25 cellular contexts compared by ENCODE assay signal in genomic region chr16:82636958-82637357, GRCh38. TPM values are rescaled to one million over a fixed set of nuclear protein-coding genes. Genes with fewer than 3 reads are reported as not detected.
"Had no signal": no experiment of that assay in that cellular context is flagged by ENCODE, and none has a peak within 500 bp of the region (broad histone marks: within the 10 kb centered on the region; RNA-seq: fewer than 3 reads in every experiment).

No MANE protein-coding gene starts in this region.

- ATAC-seq: left cardiac atrium; left lung; lower lobe of right lung; naive thymus-derived CD4-positive, alpha-beta T cell; natural killer cell treated with Interleukin-12 subunit alpha and Interleukin-12 subunit beta and Interleukin-15 and Interleukin-18, amount 100 ng/mL, for 72 hours; stimulated activated naive B cell treated with anti-CD40 and anti-IgM and Interleukin-4, amounts not matched to agents 10 μg/mL and 1 μg/mL and 100 μg/mL, for 72 hours; stimulated activated naive CD8-positive, alpha-beta T cell treated with anti-CD3 and anti-CD28 coated beads, Interleukin-15, Interleukin-2, amounts not matched to agents 100 U/mL and 50 U/mL, for 24 hours had no signal

- H3K9me3 Mint-ChIP-seq: natural killer cell treated with Interleukin-12 subunit alpha and Interleukin-12 subunit beta and Interleukin-15 and Interleukin-18, amount 100 ng/mL, for 72 hours; stimulated activated naive B cell treated with anti-CD40 and anti-IgM and Interleukin-4, amounts not matched to agents 10 μg/mL and 1 μg/mL and 100 μg/mL, for 72 hours had no signal

- H3K27me3 Mint-ChIP-seq: progenitor cell of endocrine pancreas had no signal

- H3K79me2 ChIP-seq: hepatocyte had no signal

- H3K4me3 ChIP-seq: hepatocyte, left lung, lower lobe of right lung, ovary, right atrium auricular region, right lobe of liver, stomach, testis, thyroid gland, uterus had no signal

- H2AFZ ChIP-seq: hepatocyte had no signal

- H3K36me3 Mint-ChIP-seq: naive thymus-derived CD4-positive, alpha-beta T cell; natural killer cell treated with Interleukin-12 subunit alpha and Interleukin-12 subunit beta and Interleukin-15 and Interleukin-18, amount 100 ng/mL, for 72 hours; stimulated activated naive B cell treated with anti-CD40 and anti-IgM and Interleukin-4, amounts not matched to agents 10 μg/mL and 1 μg/mL and 100 μg/mL, for 72 hours had no signal

- H3K4me2 ChIP-seq: hepatocyte had no signal

- H3K36me3 ChIP-seq: left lung, lower lobe of right lung, ovary, right atrium auricular region, right lobe of liver, stomach, thyroid gland, uterus had no signal

- H3K9me3 ChIP-seq: left lung, lower lobe of right lung, ovary, right atrium auricular region, right lobe of liver, stomach, testis, thyroid gland, uterus had no signal

- H3K4me3 Mint-ChIP-seq: naive thymus-derived CD4-positive, alpha-beta T cell; natural killer cell treated with Interleukin-12 subunit alpha and Interleukin-12 subunit beta and Interleukin-15 and Interleukin-18, amount 100 ng/mL, for 72 hours; stimulated activated naive B cell treated with anti-CD40 and anti-IgM and Interleukin-4, amounts not matched to agents 10 μg/mL and 1 μg/mL and 100 μg/mL, for 72 hours had no signal

- DNase-seq: islet precursor cell; kidney glomerular epithelial cell; left cardiac atrium; left lung; lower lobe of right lung; mammary epithelial cell; mesenchymal stem cell; naive thymus-derived CD4-positive, alpha-beta T cell; ovary; right lobe of liver; stimulated activated CD4-positive, alpha-beta T cell treated with anti-CD3 and anti-CD28 coated beads, Interleukin-12 subunit alpha, Interleukin-12 subunit beta, amount 100 ng/mL, for 4 hours; stimulated activated CD4-positive, alpha-beta T cell treated with anti-CD3 and anti-CD28 coated beads, Interleukin-15, amount 100 ng/mL, for 24 hours; stimulated activated CD4-positive, alpha-beta T cell treated with anti-CD3 and anti-CD28 coated beads, Interleukin-2, amount 100 ng/mL, for 24 hours; stimulated activated CD4-positive, alpha-beta T cell treated with anti-CD3 and anti-CD28 coated beads, Interleukin-4, amount 100 ng/mL, for 1 hour; stimulated activated naive B cell treated with anti-CD40 and anti-IgM and Interleukin-4, amounts not matched to agents 10 μg/mL and 1 μg/mL and 100 μg/mL, for 72 hours; stimulated activated naive CD8-positive, alpha-beta T cell treated with anti-CD3 and anti-CD28 coated beads, Interleukin-15, Interleukin-2, amounts not matched to agents 100 U/mL and 50 U/mL, for 24 hours; stomach; testis; thyroid gland; trophoblast cell; uterus had no signal

- H3K27me3 ChIP-seq: hepatocyte, left lung, ovary, right atrium auricular region, right lobe of liver, testis, thyroid gland, uterus had no signal

- H3K27ac Mint-ChIP-seq: naive thymus-derived CD4-positive, alpha-beta T cell; natural killer cell treated with Interleukin-12 subunit alpha and Interleukin-12 subunit beta and Interleukin-15 and Interleukin-18, amount 100 ng/mL, for 72 hours; progenitor cell of endocrine pancreas; stimulated activated naive B cell treated with anti-CD40 and anti-IgM and Interleukin-4, amounts not matched to agents 10 μg/mL and 1 μg/mL and 100 μg/mL, for 72 hours had no signal

- H3K4me1 ChIP-seq: left lung, lower lobe of right lung, right lobe of liver, testis, thyroid gland, uterus had no signal

- H3K4me1 Mint-ChIP-seq: stimulated activated naive B cell treated with anti-CD40 and anti-IgM and Interleukin-4, amounts not matched to agents 10 μg/mL and 1 μg/mL and 100 μg/mL, for 72 hours had no signal

- H3K27ac ChIP-seq: hepatocyte, left lung, lower lobe of right lung, ovary, right lobe of liver, stomach, testis, thyroid gland, uterus had no signal

RNA-seq across cellular contexts. Expression of gene CDH13, which starts 10.2 kb away (rescaled TPM):
- total RNA-seq: naive thymus-derived CD4-positive, alpha-beta T cell; natural killer cell treated with Interleukin-12 subunit alpha and Interleukin-12 subunit beta and Interleukin-15 and Interleukin-18, amount 100 ng/mL, for 72 hours had no signal
- polyA plus RNA-seq: naive thymus-derived CD4-positive, alpha-beta T cell had no signal
